17 cellular contexts compared by ENCODE assay signal in genomic region chr2:123073956-123074355, GRCh38.
"Had no signal": no experiment of that assay in that cellular context is flagged by ENCODE, and none has a peak within 500 bp of the region (broad histone marks: within the 10 kb centered on the region; RNA-seq: fewer than 3 reads in every experiment).

No MANE protein-coding gene starts in this region.

- ATAC-seq: activated CD8-positive, alpha-beta T cell treated with anti-CD3 and anti-CD28 coated beads for 36 hours; activated T-cell treated with anti-CD3 and anti-CD28 coated beads, Interleukin-2, amount 50 U/mL, for 4 hours; esophagus mucosa; psoas muscle; T-cell had no signal

- H3K9me3 ChIP-seq: colonic mucosa, psoas muscle, right lobe of liver, stomach, testis had no signal

- H3K27me3 ChIP-seq: colonic mucosa, right lobe of liver, stomach, testis had no signal

- H3K4me1 Mint-ChIP-seq: T-cell had no signal

- H3K27ac ChIP-seq: colonic mucosa, psoas muscle, right lobe of liver, stomach, testis, WERI-Rb-1 had no signal

- H3K27me3 Mint-ChIP-seq: activated CD8-positive, alpha-beta T cell treated with anti-CD3 and anti-CD28 coated beads for 36 hours; T-cell had no signal

- H3K36me3 ChIP-seq: colonic mucosa, right lobe of liver, stomach, WERI-Rb-1 had no signal

- H3K27ac Mint-ChIP-seq: activated CD8-positive, alpha-beta T cell treated with anti-CD3 and anti-CD28 coated beads for 36 hours; T-cell had no signal

- H3K9me3 Mint-ChIP-seq: nephron progenitor cell had no signal

- H3K36me3 Mint-ChIP-seq: T-cell had no signal

- H3K4me1 ChIP-seq: colonic mucosa, psoas muscle, right lobe of liver, stomach, testis had no signal

- H3K4me3 Mint-ChIP-seq: activated CD8-positive, alpha-beta T cell treated with anti-CD3 and anti-CD28 coated beads for 36 hours; activated T-cell treated with anti-CD3 and anti-CD28 coated beads, Interleukin-2, amount 50 U/mL, for 4 hours; nephron progenitor cell; T-cell had no signal

- H3K4me3 ChIP-seq: colonic mucosa, psoas muscle, right lobe of liver, smooth muscle cell, stomach, testis had no signal

- DNase-seq: activated CD4-positive, alpha-beta T cell treated with anti-CD3 and anti-CD28 coated beads for 4 hours; activated CD8-positive, alpha-beta T cell treated with anti-CD3 and anti-CD28 coated beads for 36 hours; activated effector memory CD4-positive, alpha-beta T cell treated with Interleukin-2 at 50 U/mL for 16 hours; activated naive CD4-positive, alpha-beta T cell treated with anti-CD3 and anti-CD28 coated beads, Interleukin-2, amount 50 U/mL, for 16 hours; activated T-cell treated with anti-CD3 and anti-CD28 coated beads, Interleukin-2, amount 50 U/mL, for 4 hours; colonic mucosa; hippocampal formation; kidney glomerular epithelial cell; nephron progenitor cell; psoas muscle; right lobe of liver; stomach; T-cell; testis; WERI-Rb-1 had no signal
